16 cellular contexts compared by ENCODE assay signal in the genomic region with DNA sequence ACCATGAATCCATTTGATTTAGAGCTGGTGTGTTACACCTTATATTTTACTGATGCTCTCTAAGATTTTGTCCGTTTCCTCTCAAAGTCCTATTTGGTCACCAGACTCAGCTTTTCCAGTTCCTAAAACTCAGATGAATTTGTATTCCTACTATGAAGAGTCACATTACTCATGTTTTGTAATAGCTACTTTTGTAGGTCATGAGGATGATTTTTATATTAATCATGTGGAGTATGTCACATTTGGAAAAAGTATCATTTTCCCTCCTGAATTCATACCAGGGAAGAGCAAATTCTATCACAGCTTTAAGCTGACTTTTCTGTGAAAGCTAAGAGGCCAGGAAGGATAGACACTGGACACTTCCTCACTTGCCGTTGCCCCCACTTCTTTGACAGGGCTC.
"Had no signal": no experiment of that assay in that cellular context is flagged by ENCODE, and none has a peak within 500 bp of the region (broad histone marks: within the 10 kb centered on the region; RNA-seq: fewer than 3 reads in every experiment).

No MANE protein-coding gene starts in this region.

- H3K4me3 ChIP-seq: neural progenitor cell, transverse colon had no signal

- H3K27me3 ChIP-seq: neural progenitor cell, transverse colon had no signal

- H3K9ac ChIP-seq: neural progenitor cell, parathyroid adenoma had no signal

- H3K27ac ChIP-seq: neural progenitor cell, parathyroid adenoma, transverse colon had no signal

- H3K9me3 ChIP-seq: transverse colon had no signal

- H3K79me2 ChIP-seq: parathyroid adenoma had no signal

- DNase-seq: activated CD4-positive, alpha-beta T cell treated with anti-CD3 and anti-CD28 coated beads, Interleukin-2, amount 50 U/mL, for 4 hours; activated CD8-positive, alpha-beta memory T cell treated with anti-CD3 and anti-CD28 coated beads, Interleukin-2, amount 10 ng/mL, durations not matched to agents 7 days and 5 days; activated effector memory CD4-positive, alpha-beta T cell treated with anti-CD3 and anti-CD28 coated beads, Interleukin-2, amount 50 U/mL, for 16 hours; activated T-cell treated with anti-CD3 and anti-CD28 coated beads, Interleukin-2, amount 50 U/mL, for 24 hours; endodermal cell; hippocampal formation; kidney glomerular epithelial cell; retina; small intestine; substantia nigra; transverse colon had no signal

- H3K4me1 ChIP-seq: parathyroid adenoma, transverse colon had no signal

- H2AFZ ChIP-seq: neural progenitor cell, parathyroid adenoma had no signal

- H3K36me3 ChIP-seq: transverse colon had no signal

- ATAC-seq: activated CD4-positive, CD25-positive, alpha-beta regulatory T cell treated with anti-CD3 and anti-CD28 coated beads, Interleukin-2, amount 50 U/mL, for 24 hours; activated CD8-positive, alpha-beta memory T cell treated with anti-CD3 and anti-CD28 coated beads, Interleukin-2, amount 10 ng/mL, durations not matched to agents 7 days and 5 days; activated naive CD4-positive, alpha-beta T cell treated with anti-CD3 and anti-CD28 coated beads, Interleukin-2, amount 50 U/mL, for 72 hours; stimulated activated effector memory CD8-positive, alpha-beta T cell treated with anti-CD3 and anti-CD28 coated beads, Interleukin-12 subunit alpha, Interleukin-12 subunit beta, amount 100 ng/mL, for 72 hours had no signal
